In the genomic region with DNA sequence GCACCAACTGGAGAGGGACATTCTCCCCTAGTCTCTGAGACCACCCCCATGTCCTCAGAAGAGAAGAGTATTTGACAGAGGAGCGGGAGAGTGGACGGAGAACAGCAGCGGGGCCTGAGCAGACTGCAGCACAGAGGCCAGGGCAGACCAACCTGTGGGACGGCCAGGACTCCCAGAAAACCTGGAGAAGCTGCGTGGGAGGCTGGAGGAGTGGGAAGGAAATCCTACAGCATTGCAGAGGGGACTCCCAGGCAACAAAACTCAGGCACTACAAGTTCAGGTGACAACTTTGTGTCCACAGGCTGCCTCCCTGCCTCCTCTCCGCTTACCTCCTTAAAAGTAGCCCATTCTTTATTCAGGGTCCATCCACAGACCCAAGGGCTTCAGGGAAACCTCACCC, we compare ENCODE assay signal across 15 cellular contexts. TPM values are rescaled to one million over a fixed set of nuclear protein-coding genes. Genes with fewer than 3 reads are reported as not detected.
DNase-seq lines count a peak whose midpoint lies in the region; ATAC-seq and TF ChIP-seq lines count a peak whose summit lies in the region.
"Had no signal": no experiment of that assay in that cellular context is flagged by ENCODE, and none has a peak within 500 bp of the region (broad histone marks: within the 10 kb centered on the region; RNA-seq: fewer than 3 reads in every experiment).

No MANE protein-coding gene starts in this region.

- H3K4me1 Mint-ChIP-seq in nephron: peaks cover 36% of the 10 kb centered on the region
- peaks cover 89% of the 10 kb centered on the region for H3K4me1 Mint-ChIP-seq in CD8-positive, alpha-beta T cell (ENCODE audit: low read depth)

- H4K20me1 ChIP-seq in BLaER1 treated with 17β-estradiol and CSF1 and Interleukin-3, amounts not matched to agents 10 nM and 100 nM: no peaks in the 10 kb centered on the region

- POLR2A ChIA-PET in GM10248 (lab: Yijun Ruan, JAX): no interaction called here
- POLR2A ChIA-PET in CD8-positive, alpha-beta T cell (lab: Charles Lee): interaction anchor here (6.8 kb wide), 1 partner anchor 31 kb away, joined by 72 read pairs; a partner anchor contains a TSS

- H3K36me3 ChIP-seq in BLaER1 treated with 17β-estradiol and CSF1 and Interleukin-3, amounts not matched to agents 10 nM and 100 nM: no peaks in the 10 kb centered on the region
- H3K36me3 ChIP-seq in KOPT-K1 (ENCODE audit: insufficient read depth, low read length): no peaks in the 10 kb centered on the region
- no peaks in the 10 kb centered on the region for H3K36me3 ChIP-seq in CD8-positive, alpha-beta T cell (ENCODE audit: insufficient read depth, low read length)
- H3K36me3 ChIP-seq: SJCRH30 had no signal

- no peaks in the 10 kb centered on the region for H3K27me3 Mint-ChIP-seq in nephron (ENCODE audit: low read depth)
- no peaks in the 10 kb centered on the region for H3K27me3 Mint-ChIP-seq in CD8-positive, alpha-beta T cell (ENCODE audit: low read depth)

- no peak for TF ChIP-seq CTCF in coronary artery (IDR thresholded peaks at IDR 0.05)
- no peak for TF ChIP-seq CTCF in nephron (IDR thresholded peaks at IDR 0.05; ENCODE audit: unreplicated experiment in 3 of 3)
- no peak for TF ChIP-seq CTCF in GM10248 (IDR thresholded peaks at IDR 0.05; ENCODE audit: control extremely low read depth, extremely low read depth, low read depth, missing control alignments)
- no peak for TF ChIP-seq CTCF in CD8-positive, alpha-beta T cell (IDR thresholded peaks at IDR 0.05)

- peak overlapping the region; percentile 86 to 100 (median 99) for H3K27ac ChIP-seq in BLaER1 treated with 17β-estradiol and CSF1 and Interleukin-3, amounts not matched to agents 10 nM and 100 nM
- peak overlapping the region; percentile 76 for H3K27ac ChIP-seq in KOPT-K1 (ENCODE audit: low read depth, low read length, poor library complexity, severe bottlenecking)
- peak overlapping the region; percentile 8 to 84 for H3K27ac ChIP-seq in coronary artery
- no peak overlapping the region for H3K27ac ChIP-seq in CD8-positive, alpha-beta T cell (ENCODE audit: low read depth, low read length)
- H3K27ac ChIP-seq: SJCRH30 had no signal

- H3K4me1 ChIP-seq in BLaER1 treated with 17β-estradiol and CSF1 and Interleukin-3, amounts not matched to agents 10 nM and 100 nM: peaks cover 95 to 99% (median 96%) of the 10 kb centered on the region in 10 experiments
- peaks cover 84% of the 10 kb centered on the region for H3K4me1 ChIP-seq in CD8-positive, alpha-beta T cell (ENCODE audit: insufficient read depth, low read length)

- peak overlapping the region; percentile 77 to 94 (median 86) for H3K9ac ChIP-seq in BLaER1 treated with 17β-estradiol and CSF1 and Interleukin-3, amounts not matched to agents 10 nM and 100 nM

- no peak overlapping the region for H3K4me3 Mint-ChIP-seq in nephron
- H3K4me3 Mint-ChIP-seq in CD8-positive, alpha-beta T cell: no peak overlapping the region

- no peaks in the 10 kb centered on the region for H3K9me3 Mint-ChIP-seq in nephron
- H3K9me3 Mint-ChIP-seq in CD8-positive, alpha-beta T cell: no peaks in the 10 kb centered on the region

- peak overlapping the region in 3 of 10 experiments; percentile 1 to 14 (median 11); a peak in 5 of 20 replicates for H3K4me3 ChIP-seq in BLaER1 treated with 17β-estradiol and CSF1 and Interleukin-3, amounts not matched to agents 10 nM and 100 nM
- no peak overlapping the region for H3K4me3 ChIP-seq in coronary artery
- no peak overlapping the region for H3K4me3 ChIP-seq in CD8-positive, alpha-beta T cell (ENCODE audit: low read depth, low read length)
- H3K4me3 ChIP-seq: SJCRH30 had no signal

- intact Hi-C loops in CD8-positive, alpha-beta T cell (cut with DNase I, micrococcal nuclease): no loop called here

- DNase-seq in coronary artery (ENCODE audit: low spot score) (no peak), SKM-1 (lab: John Stamatoyannopoulos, UW; ENCODE audit: unreplicated experiment) (no peak), GM10248 (ENCODE audit: extremely low spot score) (no peak)
- no peak for DNase-seq in CD8-positive, alpha-beta T cell
- DNase-seq: NCI-H345; SJCRH30; stimulated activated CD4-positive, alpha-beta T cell treated with anti-CD3 and anti-CD28 coated beads, Interleukin-12 subunit alpha, Interleukin-12 subunit beta, amount 100 ng/mL, for 4 hours; stimulated activated naive CD8-positive, alpha-beta T cell treated with anti-CD3 and anti-CD28 coated beads, Interleukin-15, Interleukin-2, amounts not matched to agents 100 U/mL and 50 U/mL, for 24 hours had no signal

- H3K27me3 ChIP-seq in BLaER1 treated with 17β-estradiol and CSF1 and Interleukin-3, amounts not matched to agents 10 nM and 100 nM: no peaks in the 10 kb centered on the region
- H3K27me3 ChIP-seq in CD8-positive, alpha-beta T cell (ENCODE audit: insufficient read depth, low read length): no peaks in the 10 kb centered on the region
- H3K27me3 ChIP-seq: SJCRH30 had no signal

- CTCF ChIA-PET in GM10248 (lab: Yijun Ruan, JAX): interaction anchor here (1.1 to 5.3 kb wide), 3 partner anchors 44 to 131 kb away, joined by 3 to 23 read pairs (median 5); no protein-coding TSS in a partner anchor
- CTCF ChIA-PET in CD8-positive, alpha-beta T cell (lab: Charles Lee): interaction anchor here (1.7 to 4.3 kb wide), 4 partner anchors 8 to 43 kb away, joined by 4 to 22 read pairs (median 12); no protein-coding TSS in a partner anchor

- peak overlapping the region; percentile 87 to 99 (median 95) for H3K4me2 ChIP-seq in BLaER1 treated with 17β-estradiol and CSF1 and Interleukin-3, amounts not matched to agents 10 nM and 100 nM

- H3K9me3 ChIP-seq in BLaER1 treated with 17β-estradiol and CSF1 and Interleukin-3, amounts not matched to agents 10 nM and 100 nM (replicated peaks in 1 of 11): no peaks in the 10 kb centered on the region
- no peaks in the 10 kb centered on the region for H3K9me3 ChIP-seq in KOPT-K1 (ENCODE audit: insufficient read depth, low read length, poor library complexity, severe bottlenecking)
- H3K9me3 ChIP-seq in CD8-positive, alpha-beta T cell (ENCODE audit: low read length): no peaks in the 10 kb centered on the region
- H3K9me3 ChIP-seq: SJCRH30 had no signal

- H3K36me3 Mint-ChIP-seq in nephron (ENCODE audit: low read depth): peaks cover 35% of the 10 kb centered on the region
- H3K36me3 Mint-ChIP-seq in CD8-positive, alpha-beta T cell: no peaks in the 10 kb centered on the region

- no peak for ATAC-seq in HG03135 (IDR thresholded peaks at IDR 0.05; ENCODE audit: unreplicated experiment)
- ATAC-seq in CD8-positive, alpha-beta T cell: no peak
- ATAC-seq: stimulated activated naive CD8-positive, alpha-beta T cell treated with anti-CD3 and anti-CD28 coated beads, Interleukin-15, Interleukin-2, amounts not matched to agents 100 U/mL and 50 U/mL, for 24 hours had no signal

- peak overlapping the region in 2 of 3 experiments; percentile 53 to 65 for H3K27ac Mint-ChIP-seq in nephron
- H3K27ac Mint-ChIP-seq in CD8-positive, alpha-beta T cell: no peak overlapping the region

RNA-seq across cellular contexts. Expression of a gene that starts 29.9 kb away (rescaled TPM):
- total RNA-seq in CD8-positive, alpha-beta T cell: 1 to 10 TPM; 3.3 to 4.4 TPM

RNA-seq across cellular contexts. Expression of a gene that starts 32.4 kb away (rescaled TPM):
- 10 to 100 TPM in 1 of 2 experiments, 1 to 10 TPM in 1; 7.9 to 11.1 TPM for total RNA-seq in CD8-positive, alpha-beta T cell

RNA-seq across cellular contexts. Expression of a gene that starts 46.3 kb away (rescaled TPM):
- under 1 TPM in 1 of 2 experiments, not detected in 1; 0.61 TPM for total RNA-seq in CD8-positive, alpha-beta T cell

RNA-seq across cellular contexts. Expression of a gene that starts 59.3 kb away (rescaled TPM):
- not detected for total RNA-seq in CD8-positive, alpha-beta T cell
- total RNA-seq: bronchial epithelial cell, frontal cortex, lung microvascular endothelial cell had no signal
